Comparison of ENCODE assay signal across 8 cellular contexts in genomic region chr11:64060861-64061444, GRCh38. TPM values are rescaled to one million over a fixed set of nuclear protein-coding genes. Genes with fewer than 3 reads are reported as not detected.
DNase-seq lines count a peak whose midpoint lies in the region; ATAC-seq, FAIRE-seq and TF ChIP-seq lines count a peak whose summit lies in the region.

No MANE protein-coding gene starts in this region.

- FAIRE-seq in bronchial epithelial cell (lab: Jason Lieb, UNC) = no peak

- H3K27ac Mint-ChIP-seq in HFFc6 = no peak overlapping the region

- peaks cover 18% of the 10 kb centered on the region; the same call in 1 of the 2 replicates for H3K27me3 Mint-ChIP-seq in HFFc6 (ENCODE audit: insufficient read depth)

- no peaks in the 10 kb centered on the region for H3K36me3 ChIP-seq in bronchial epithelial cell (ENCODE audit: control insufficient read depth, insufficient read depth, low read length)

- no peaks in the 10 kb centered on the region for H3K4me1 Mint-ChIP-seq in HFFc6 (ENCODE audit: low read depth)

- peak overlapping the region; percentile 79 for H3K4me3 Mint-ChIP-seq in HFFc6

- TF ChIP-seq CTCF in HFFc6 (IDR thresholded peaks at IDR 0.05) = no peak
- TF ChIP-seq CTCF in bronchial epithelial cell (IDR thresholded peaks at IDR 0.05; ENCODE audit: insufficient read depth, low read length, severe bottlenecking) = no peak

- no peaks in the 10 kb centered on the region for H3K36me3 Mint-ChIP-seq in HFFc6 (ENCODE audit: low read depth)

- H3K4me3 ChIP-seq in bronchial epithelial cell (ENCODE audit: low read depth, low read length) = peak overlapping the region; percentile 25

- ATAC-seq in left lobe of liver = peak; percentile 16
- no peak for ATAC-seq in GM21529 (IDR thresholded peaks at IDR 0.05; ENCODE audit: unreplicated experiment)
- no peak for ATAC-seq in HG03469 (IDR thresholded peaks at IDR 0.05; ENCODE audit: unreplicated experiment)

- H3K27me3 ChIP-seq in bronchial epithelial cell (ENCODE audit: control insufficient read depth, insufficient read depth, low read length) = peaks cover 2% of the 10 kb centered on the region

- no peaks in the 10 kb centered on the region for H3K9me3 Mint-ChIP-seq in HFFc6

- DNase-seq in Ammon's horn (ENCODE audit: low spot score) (peak; percentile 64), HFFc6 (no peak), T1000 (lab: John Stamatoyannopoulos, UW) (peak; percentile 43), bronchial epithelial cell (ENCODE audit: low read depth) (no peak), left lobe of liver (ENCODE audit: low spot score) (no peak)
- peak; percentile 36 to 56 for DNase-seq in stimulated activated CD4-positive, alpha-beta T cell treated with anti-CD3 and anti-CD28 coated beads, Interleukin-4, amount 100 ng/mL, for 4 hours

RNA-seq across cellular contexts. Expression of gene FLRT1, which starts 25.2 kb away (rescaled TPM):
- under 1 TPM in 5 of 6 experiments, not detected in 1; 0.07 to 0.38 (median 0.30) TPM for total RNA-seq in HFFc6 (2021; fragmentation: NEBNext Ultra II Directional; extraction: Animal tissue kit (Norgen Biotek cat#: 25700))
- total RNA-seq in bronchial epithelial cell (0.26 and 1.5 TPM in 2 replicates), left lobe of liver (not detected)

Comparison
In these comparisons a context has a peak if more than half of its experiments do, and no peak if none do; other contexts are left out.
1. DNase-seq: peak in Ammon's horn (single experiment), T1000 (single experiment) and stimulated activated CD4-positive, alpha-beta T cell treated with anti-CD3 and anti-CD28 coated beads, Interleukin-4, amount 100 ng/mL, for 4 hours (2 of 2); none in HFFc6 (single experiment), bronchial epithelial cell (single experiment) and left lobe of liver (single experiment).